1 cellular context compared by ENCODE assay signal in genomic region chr19:45770192-45771101, GRCh38.
TF ChIP-seq lines count a peak whose summit lies in the region.

No MANE protein-coding gene starts in this region.

TF ChIP-seq in liver, 16 proteins besides CTCF, POLR2A, EP300 and RAD21 (continued from another document):
- peak; percentile 42 for TF ChIP-seq REST (IDR thresholded peaks at IDR 0.05)
